ENCODE assay signal across 27 cellular contexts in genomic region chr21:42191064-42191463, GRCh38. TPM values are rescaled to one million over a fixed set of nuclear protein-coding genes. Genes with fewer than 3 reads are reported as not detected.
DNase-seq lines count a peak whose midpoint lies in the region; ATAC-seq, FAIRE-seq and TF ChIP-seq lines count a peak whose summit lies in the region.
"Had no signal": no experiment of that assay in that cellular context is flagged by ENCODE, and none has a peak within 500 bp of the region (broad histone marks: within the 10 kb centered on the region; RNA-seq: fewer than 3 reads in every experiment).

No MANE protein-coding gene starts in this region.

- H3K9me3 ChIP-seq in right atrium auricular region, result no peaks in the 10 kb centered on the region
- H3K9me3 ChIP-seq: SK-N-SH had no signal

- H3K4me1 Mint-ChIP-seq in dendritic cell treated with granulocyte-macrophage colony-stimulating factor and Interleukin-4, amounts not matched to agents 40 ng/mL and 50 ng/mL, for 4 days (ENCODE audit: low read depth), result peaks cover 89% of the 10 kb centered on the region
- peaks cover 86 to 88% of the 10 kb centered on the region in 2 donors for H3K4me1 Mint-ChIP-seq in natural killer cell treated with Interleukin-12 subunit alpha and Interleukin-12 subunit beta and Interleukin-15 and Interleukin-18, amount 100 ng/mL, for 72 hours (ENCODE audit: low read depth in 2 of 2)

- H3K27ac ChIP-seq in right atrium auricular region, result no peak overlapping the region
- H3K27ac ChIP-seq: 22Rv1, HL-60, PC-9 had no signal

- intact Hi-C loops in Right ventricle myocardium inferior (cut with DNase I), result no loop called here
- intact Hi-C loops in dendritic cell treated with granulocyte-macrophage colony-stimulating factor and Interleukin-4, amounts not matched to agents 40 ng/mL and 50 ng/mL, for 4 days (cut with micrococcal nuclease), result no loop called here

- no peak overlapping the region for H3K4me3 ChIP-seq in right atrium auricular region
- H3K4me3 ChIP-seq: K562, PC-9 had no signal

- H3K4me3 Mint-ChIP-seq in dendritic cell treated with granulocyte-macrophage colony-stimulating factor and Interleukin-4, amounts not matched to agents 40 ng/mL and 50 ng/mL, for 4 days, result no peak overlapping the region
- H3K4me3 Mint-ChIP-seq in natural killer cell treated with Interleukin-12 subunit alpha and Interleukin-12 subunit beta and Interleukin-15 and Interleukin-18, amount 100 ng/mL, for 72 hours, result peak overlapping the region; percentile 83

- no peak for FAIRE-seq in RCC 7860 (lab: Jason Lieb, UNC)
- FAIRE-seq: H54, HepG2, K562 had no signal

- H3K9me3 Mint-ChIP-seq in dendritic cell treated with granulocyte-macrophage colony-stimulating factor and Interleukin-4, amounts not matched to agents 40 ng/mL and 50 ng/mL, for 4 days, result no peaks in the 10 kb centered on the region
- no peaks in the 10 kb centered on the region for H3K9me3 Mint-ChIP-seq in natural killer cell treated with Interleukin-12 subunit alpha and Interleukin-12 subunit beta and Interleukin-15 and Interleukin-18, amount 100 ng/mL, for 72 hours
- H3K9me3 Mint-ChIP-seq: CD8-positive, alpha-beta memory T cell had no signal

- DNase-seq in right atrium auricular region (ENCODE audit: low spot score) (peak; percentile 32), Right ventricle myocardium inferior (ENCODE audit: missing footprints) (no peak), DMS53 (lab: John Stamatoyannopoulos, UW) (no peak), NCI-H1694 (lab: John Stamatoyannopoulos, UW) (no peak), RCC 7860 (ENCODE audit: low spot score) (no peak)
- no peak for DNase-seq in natural killer cell treated with Interleukin-12 subunit alpha and Interleukin-12 subunit beta and Interleukin-15 and Interleukin-18, amount 100 ng/mL, for 72 hours (ENCODE audit: low spot score)
- DNase-seq in activated CD4-positive, alpha-beta T cell treated with anti-CD3 and anti-CD28 coated beads for 48 hours, result no peak
- DNase-seq: ACHN; Calu3; CD8-positive, alpha-beta memory T cell; EL; MM.1S; NCI-H1048; NCI-H1436; NCI-H1930; NCI-H2227 treated with DMSO at 0.1 percent for 48 hours; NCI-H510A; NCI-H748 treated with DMSO at 0.1 percent for 48 hours; PC-9; SIG-M5; SK-N-SH had no signal

- no peaks in the 10 kb centered on the region for H3K36me3 ChIP-seq in right atrium auricular region

- TF ChIP-seq CTCF in right atrium auricular region (IDR thresholded peaks at IDR 0.05), result no peak

- peak overlapping the region; percentile 11 for H3K27ac Mint-ChIP-seq in dendritic cell treated with granulocyte-macrophage colony-stimulating factor and Interleukin-4, amounts not matched to agents 40 ng/mL and 50 ng/mL, for 4 days
- H3K27ac Mint-ChIP-seq in natural killer cell treated with Interleukin-12 subunit alpha and Interleukin-12 subunit beta and Interleukin-15 and Interleukin-18, amount 100 ng/mL, for 72 hours, result no peak overlapping the region

- no peak for ATAC-seq in Right ventricle myocardium inferior
- no peak for ATAC-seq in natural killer cell treated with Interleukin-12 subunit alpha and Interleukin-12 subunit beta and Interleukin-15 and Interleukin-18, amount 100 ng/mL, for 72 hours
- ATAC-seq: HepG2, K562 had no signal

- H3K27me3 ChIP-seq in right atrium auricular region, result no peaks in the 10 kb centered on the region

- no peaks in the 10 kb centered on the region for H3K36me3 Mint-ChIP-seq in dendritic cell treated with granulocyte-macrophage colony-stimulating factor and Interleukin-4, amounts not matched to agents 40 ng/mL and 50 ng/mL, for 4 days (ENCODE audit: low read depth)
- peaks cover 8% of the 10 kb centered on the region for H3K36me3 Mint-ChIP-seq in natural killer cell treated with Interleukin-12 subunit alpha and Interleukin-12 subunit beta and Interleukin-15 and Interleukin-18, amount 100 ng/mL, for 72 hours
- H3K36me3 Mint-ChIP-seq: CD8-positive, alpha-beta memory T cell had no signal

- peaks cover 15% of the 10 kb centered on the region for H3K27me3 Mint-ChIP-seq in dendritic cell treated with granulocyte-macrophage colony-stimulating factor and Interleukin-4, amounts not matched to agents 40 ng/mL and 50 ng/mL, for 4 days
- H3K27me3 Mint-ChIP-seq in natural killer cell treated with Interleukin-12 subunit alpha and Interleukin-12 subunit beta and Interleukin-15 and Interleukin-18, amount 100 ng/mL, for 72 hours, result peaks cover 4 to 9% of the 10 kb centered on the region in 2 donors

- H3K4me1 ChIP-seq in right atrium auricular region, result peaks cover 0 to 14% of the 10 kb centered on the region in 2 donors

RNA-seq across cellular contexts. Expression of gene ABCG1, which starts 27.9 kb away (rescaled TPM):
- total RNA-seq in right atrium auricular region (10 to 100 TPM in 1 of 2 donors, 1 to 10 TPM in 1; 7.9 to 12.3 TPM), Right ventricle myocardium inferior (9.0 TPM)
- 1 to 10 TPM; 3.1 to 3.5 TPM for total RNA-seq in natural killer cell treated with Interleukin-12 subunit alpha and Interleukin-12 subunit beta and Interleukin-15 and Interleukin-18, amount 100 ng/mL, for 72 hours
- total RNA-seq: HepG2 had no signal
